Comparison of ENCODE assay signal across 8 cellular contexts in the genomic region with DNA sequence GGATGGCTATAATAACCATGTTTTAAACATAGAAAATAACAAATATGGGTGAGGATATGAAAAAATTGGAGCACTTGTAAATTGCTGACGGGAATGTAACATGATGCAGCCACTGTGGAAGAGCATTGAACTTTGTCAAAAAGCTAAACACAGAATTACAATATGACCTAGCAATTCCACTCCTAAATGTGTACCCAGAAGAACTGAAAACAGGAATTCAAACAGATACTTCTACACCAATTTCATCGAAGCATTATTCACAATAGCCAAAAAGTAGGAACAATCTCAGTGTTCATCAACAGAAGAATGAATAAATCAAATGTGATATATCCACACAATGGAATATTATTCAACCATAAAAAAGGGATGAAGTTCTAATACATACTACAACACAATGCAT.
"Had no signal": no experiment of that assay in that cellular context is flagged by ENCODE, and none has a peak within 500 bp of the region (broad histone marks: within the 10 kb centered on the region; RNA-seq: fewer than 3 reads in every experiment).

No MANE protein-coding gene starts in this region.

- DNase-seq: GDM1, GF-D8 had no signal

- H3K4me3 ChIP-seq: GM12878 had no signal

- FAIRE-seq: G401.6, GM12878, GM12891, GM12892, GM18507, GM19239 had no signal

- ATAC-seq: GM12878 had no signal
